ENCODE assay signal across 36 cellular contexts in genomic region chr21:17742940-17743592, GRCh38.
"Had no signal": no experiment of that assay in that cellular context is flagged by ENCODE, and none has a peak within 500 bp of the region (broad histone marks: within the 10 kb centered on the region; RNA-seq: fewer than 3 reads in every experiment).

No MANE protein-coding gene starts in this region.

- ATAC-seq: activated CD8-positive, alpha-beta memory T cell treated with anti-CD3 and anti-CD28 coated beads, Interleukin-2, amount 10 ng/mL, durations not matched to agents 7 days and 5 days; PC-3; Right ventricle myocardium inferior; SK-N-SH treated with all-trans-retinoic acid at 6 μM for 48 hours had no signal

- H3K4me1 ChIP-seq: body of pancreas, breast epithelium had no signal

- H3K4me3 ChIP-seq: body of pancreas, breast epithelium had no signal

- H3K27me3 Mint-ChIP-seq: activated CD4-positive, alpha-beta memory T cell treated with anti-CD3 and anti-CD28 coated beads, Interleukin-2, amount 10 ng/mL, durations not matched to agents 7 days and 5 days; activated CD8-positive, alpha-beta memory T cell treated with anti-CD3 and anti-CD28 coated beads, Interleukin-2, amount 10 ng/mL, durations not matched to agents 7 days and 5 days; activated naive CD4-positive, alpha-beta T cell treated with anti-CD3 and anti-CD28 coated beads, Interleukin-2, amount 50 U/mL, for 24 hours; activated naive CD8-positive, alpha-beta T cell treated with anti-CD3 and anti-CD28 coated beads, Interleukin-2, amount 10 ng/mL, durations not matched to agents 7 days and 5 days had no signal

- H3K27ac ChIP-seq: RWPE1, WERI-Rb-1 had no signal

- H3K36me3 ChIP-seq: breast epithelium, WERI-Rb-1 had no signal

- H3K4me1 Mint-ChIP-seq: activated CD4-positive, alpha-beta memory T cell treated with anti-CD3 and anti-CD28 coated beads, Interleukin-2, amount 10 ng/mL, durations not matched to agents 7 days and 5 days had no signal

- H3K36me3 Mint-ChIP-seq: activated naive CD4-positive, alpha-beta T cell treated with anti-CD3 and anti-CD28 coated beads, Interleukin-2, amount 50 U/mL, for 24 hours had no signal

- H3K27ac Mint-ChIP-seq: activated CD4-positive, alpha-beta memory T cell treated with anti-CD3 and anti-CD28 coated beads, Interleukin-2, amount 10 ng/mL, durations not matched to agents 7 days and 5 days; activated CD8-positive, alpha-beta memory T cell treated with anti-CD3 and anti-CD28 coated beads, Interleukin-2, amount 10 ng/mL, durations not matched to agents 7 days and 5 days; activated naive CD4-positive, alpha-beta T cell treated with anti-CD3 and anti-CD28 coated beads, Interleukin-2, amount 50 U/mL, for 24 hours; activated naive CD8-positive, alpha-beta T cell treated with anti-CD3 and anti-CD28 coated beads, Interleukin-2, amount 10 ng/mL, durations not matched to agents 7 days and 5 days; activated T-cell treated with anti-CD3 and anti-CD28 coated beads, Interleukin-2, amount 50 U/mL, for 72 hours; activated T-helper 2 cell treated with anti-CD3 and anti-CD28 coated beads, Interferon-gamma antibody, Interleukin-2, Interleukin-4, amounts not matched to agents 10 μg/mL and 5 μg/mL and 100 μg/mL, durations not matched to agents 14 hours and 24 hours and 36 hours had no signal

- H3K9me3 ChIP-seq: body of pancreas had no signal

- H3K27me3 ChIP-seq: body of pancreas, breast epithelium had no signal

- H3K4me3 Mint-ChIP-seq: activated CD4-positive, alpha-beta memory T cell treated with anti-CD3 and anti-CD28 coated beads, Interleukin-2, amount 10 ng/mL, durations not matched to agents 7 days and 5 days; activated CD8-positive, alpha-beta memory T cell treated with anti-CD3 and anti-CD28 coated beads, Interleukin-2, amount 10 ng/mL, durations not matched to agents 7 days and 5 days; activated naive CD4-positive, alpha-beta T cell treated with anti-CD3 and anti-CD28 coated beads, Interleukin-2, amount 50 U/mL, for 24 hours; activated naive CD8-positive, alpha-beta T cell treated with anti-CD3 and anti-CD28 coated beads, Interleukin-2, amount 10 ng/mL, durations not matched to agents 7 days and 5 days had no signal

- H3K9me3 Mint-ChIP-seq: activated naive CD4-positive, alpha-beta T cell treated with anti-CD3 and anti-CD28 coated beads, Interleukin-2, amount 50 U/mL, for 24 hours had no signal

- DNase-seq: activated CD4-positive, alpha-beta memory T cell treated with anti-CD3 and anti-CD28 coated beads, Interleukin-2, amount 10 ng/mL, durations not matched to agents 7 days and 5 days; activated CD4-positive, alpha-beta T cell treated with anti-CD3 and anti-CD28 coated beads for 4 hours; activated CD4-positive, alpha-beta T cell treated with anti-CD3 and anti-CD28 coated beads, Interleukin-2, amount 50 U/mL, for 1 hour; activated CD8-positive, alpha-beta memory T cell treated with anti-CD3 and anti-CD28 coated beads for 24 hours; activated CD8-positive, alpha-beta memory T cell treated with anti-CD3 and anti-CD28 coated beads, Interleukin-2, amount 10 ng/mL, durations not matched to agents 7 days and 5 days; activated CD8-positive, alpha-beta memory T cell treated with anti-CD3 and anti-CD28 coated beads, Interleukin-2, amount 50 U/mL, for 48 hours; activated gamma-delta T cell; activated naive CD4-positive, alpha-beta T cell treated with Interleukin-2 at 50 U/mL for 16 hours; activated naive CD8-positive, alpha-beta T cell treated with anti-CD3 and anti-CD28 coated beads, Interleukin-2, amount 10 ng/mL, durations not matched to agents 7 days and 5 days; activated T-cell treated with anti-CD3 and anti-CD28 coated beads, Interleukin-2, amount 50 U/mL, for 72 hours; amygdala; body of pancreas; KG1; NCI-H1092 treated with DMSO at 0.1 percent for 48 hours; NCI-H1417; NCI-H146; NCI-H187; NCI-H2029 treated with DMSO at 0.1 percent for 48 hours; NCI-H2107; NCI-H2171 treated with DMSO at 0.1 percent for 48 hours; NCI-H345; NCI-H524 treated with DMSO at 0.1 percent for 48 hours; NK-92 treated with Interleukin-12 subunit alpha and Interleukin-12 subunit beta, amount 100 ng/mL, for 24 hours; SIG-M5; SW 1271; T-helper 1 cell; T-helper 2 cell; T1000; WERI-Rb-1 had no signal
